24 cellular contexts compared by ENCODE assay signal in the genomic region with DNA sequence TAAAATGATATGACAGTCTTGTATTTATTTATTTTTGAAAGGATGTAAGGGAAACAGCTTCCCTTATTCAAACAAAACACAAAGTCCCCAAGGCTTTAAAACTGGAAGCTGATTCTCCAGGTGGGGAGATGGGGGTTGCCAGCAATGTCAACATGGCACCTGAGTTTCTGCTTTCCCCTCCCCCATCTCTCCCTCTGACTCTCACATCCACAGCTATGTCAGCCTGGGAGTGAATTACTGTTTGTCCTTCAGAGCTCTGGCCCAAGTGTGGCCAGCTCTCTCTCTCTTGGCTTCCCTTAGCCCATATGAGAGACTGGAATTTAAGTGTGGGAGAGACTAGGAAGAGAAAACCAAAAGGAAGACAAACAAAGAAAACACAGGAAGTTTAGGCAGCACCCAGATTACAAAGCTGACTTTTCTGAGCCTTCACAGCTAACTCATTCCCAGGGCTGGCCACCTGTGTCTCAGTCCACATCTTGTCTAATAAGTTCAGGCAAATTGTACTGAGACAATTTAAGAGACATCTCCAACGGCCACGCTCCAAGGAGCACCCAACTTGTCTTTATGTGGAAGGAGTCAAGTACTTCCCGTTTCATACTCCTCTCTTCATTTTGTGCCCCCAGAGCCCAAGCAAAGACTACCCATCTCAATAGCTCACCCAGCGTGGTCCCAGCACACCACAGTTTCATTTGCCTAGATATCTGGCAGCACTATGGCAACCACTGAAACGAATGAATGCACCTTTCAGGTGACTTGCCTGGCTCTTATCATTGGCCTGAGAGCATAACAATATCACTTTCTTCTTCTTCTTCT.
DNase-seq lines count a peak whose midpoint lies in the region; ATAC-seq and TF ChIP-seq lines count a peak whose summit lies in the region.
"Had no signal": no experiment of that assay in that cellular context is flagged by ENCODE, and none has a peak within 500 bp of the region (broad histone marks: within the 10 kb centered on the region; RNA-seq: fewer than 3 reads in every experiment).

No MANE protein-coding gene starts in this region.

- peaks cover 21% of the 10 kb centered on the region for H3K27me3 Mint-ChIP-seq in nephron (ENCODE audit: low read depth)
- H3K27me3 Mint-ChIP-seq: activated naive CD8-positive, alpha-beta T cell treated with anti-CD3 and anti-CD28 coated beads, Interleukin-2, amount 10 ng/mL, durations not matched to agents 7 days and 5 days; activated T-helper 17 cell treated with anti-CD3 and anti-CD28 coated beads, Interleukin-2, amount 50 U/mL, for 72 hours had no signal

- ATAC-seq in GM18868 (IDR thresholded peaks at IDR 0.05; ENCODE audit: unreplicated experiment): peak; percentile 42
- ATAC-seq in HG03045 (IDR thresholded peaks at IDR 0.05; ENCODE audit: unreplicated experiment): no peak
- ATAC-seq: activated T-helper 17 cell treated with anti-CD3 and anti-CD28 coated beads, Interleukin-2, amount 50 U/mL, for 72 hours; foreskin keratinocyte; lower lobe of right lung; SK-N-SH treated with all-trans-retinoic acid at 6 μM for 48 hours had no signal

- H3K9me3 Mint-ChIP-seq in nephron: no peaks in the 10 kb centered on the region
- H3K9me3 Mint-ChIP-seq: activated naive CD8-positive, alpha-beta T cell treated with anti-CD3 and anti-CD28 coated beads, Interleukin-2, amount 10 ng/mL, durations not matched to agents 7 days and 5 days; activated T-helper 17 cell treated with anti-CD3 and anti-CD28 coated beads, Interleukin-2, amount 50 U/mL, for 72 hours; T-helper 2 cell treated with Interferon-gamma antibody and Interleukin-4, amounts not matched to agents 5 μg/mL and 100 μg/mL, for 36 hours had no signal

- peak overlapping the region in 2 of 3 experiments; percentile 2 to 61 for H3K27ac Mint-ChIP-seq in nephron
- H3K27ac Mint-ChIP-seq: activated naive CD8-positive, alpha-beta T cell treated with anti-CD3 and anti-CD28 coated beads, Interleukin-2, amount 10 ng/mL, durations not matched to agents 7 days and 5 days; activated T-helper 17 cell treated with anti-CD3 and anti-CD28 coated beads, Interleukin-2, amount 50 U/mL, for 72 hours; IgD-negative memory B cell; T-helper 2 cell treated with Interferon-gamma antibody and Interleukin-4, amounts not matched to agents 5 μg/mL and 100 μg/mL, for 36 hours had no signal

- peak overlapping the region in 1 of 3 experiments; percentile 9 for H3K4me3 Mint-ChIP-seq in nephron
- H3K4me3 Mint-ChIP-seq: activated naive CD8-positive, alpha-beta T cell treated with anti-CD3 and anti-CD28 coated beads, Interleukin-2, amount 10 ng/mL, durations not matched to agents 7 days and 5 days; activated T-helper 17 cell treated with anti-CD3 and anti-CD28 coated beads, Interleukin-2, amount 50 U/mL, for 72 hours; IgD-negative memory B cell; T-helper 2 cell treated with Interferon-gamma antibody and Interleukin-4, amounts not matched to agents 5 μg/mL and 100 μg/mL, for 36 hours had no signal

- H3K36me3 Mint-ChIP-seq in nephron (ENCODE audit: low read depth): no peaks in the 10 kb centered on the region
- H3K36me3 Mint-ChIP-seq: activated naive CD8-positive, alpha-beta T cell treated with anti-CD3 and anti-CD28 coated beads, Interleukin-2, amount 10 ng/mL, durations not matched to agents 7 days and 5 days; IgD-negative memory B cell had no signal

- no peak for TF ChIP-seq CTCF in nephron (IDR thresholded peaks at IDR 0.05; ENCODE audit: unreplicated experiment in 3 of 3)

- DNase-seq in DMS153 (lab: John Stamatoyannopoulos, UW) (peak; percentile 33), DMS153 treated with DMSO at 0.1 percent for 48 hours (lab: John Stamatoyannopoulos, UW; ENCODE audit: unreplicated experiment) (no peak), NCI-H69 (lab: John Stamatoyannopoulos, UW) (peak; percentile 56), C1 segment of cervical spinal cord (lab: John Stamatoyannopoulos, UW) (no peak), NCI-H2171 (lab: John Stamatoyannopoulos, UW) (no peak)
- DNase-seq: activated CD4-positive, alpha-beta T cell treated with anti-CD3 and anti-CD28 coated beads, Interleukin-2, amount 50 U/mL, for 4 hours; activated CD8-positive, alpha-beta memory T cell treated with anti-CD3 and anti-CD28 coated beads, Interleukin-2, amount 50 U/mL, for 4 hours; activated naive CD8-positive, alpha-beta T cell treated with anti-CD3 and anti-CD28 coated beads, Interleukin-2, amount 10 ng/mL, durations not matched to agents 7 days and 5 days; COR-L47; erythroblast; foreskin keratinocyte; H7; lower lobe of right lung; NCI-H1436; stimulated activated CD4-positive, alpha-beta T cell treated with anti-CD3 and anti-CD28 coated beads, Interleukin-2, amount 100 ng/mL, for 48 hours; stimulated activated naive CD4-positive, alpha-beta T cell treated with Interleukin-2 at 50 U/mL for 16 hours; WERI-Rb-1 had no signal

- peaks cover 30% of the 10 kb centered on the region for H3K4me1 Mint-ChIP-seq in nephron
- H3K4me1 Mint-ChIP-seq: activated naive CD8-positive, alpha-beta T cell treated with anti-CD3 and anti-CD28 coated beads, Interleukin-2, amount 10 ng/mL, durations not matched to agents 7 days and 5 days; activated T-helper 17 cell treated with anti-CD3 and anti-CD28 coated beads, Interleukin-2, amount 50 U/mL, for 72 hours; IgD-negative memory B cell had no signal

Comparison
In these comparisons a context has a peak if more than half of its experiments do, and no peak if none do; other contexts are left out.
1. DNase-seq: peak in DMS153 (single experiment) and NCI-H69 (single experiment); none in DMS153 treated with DMSO at 0.1 percent for 48 hours (single experiment), C1 segment of cervical spinal cord (0 of 14) and NCI-H2171 (single experiment).